ENCODE assay signal across 8 cellular contexts in the genomic region with DNA sequence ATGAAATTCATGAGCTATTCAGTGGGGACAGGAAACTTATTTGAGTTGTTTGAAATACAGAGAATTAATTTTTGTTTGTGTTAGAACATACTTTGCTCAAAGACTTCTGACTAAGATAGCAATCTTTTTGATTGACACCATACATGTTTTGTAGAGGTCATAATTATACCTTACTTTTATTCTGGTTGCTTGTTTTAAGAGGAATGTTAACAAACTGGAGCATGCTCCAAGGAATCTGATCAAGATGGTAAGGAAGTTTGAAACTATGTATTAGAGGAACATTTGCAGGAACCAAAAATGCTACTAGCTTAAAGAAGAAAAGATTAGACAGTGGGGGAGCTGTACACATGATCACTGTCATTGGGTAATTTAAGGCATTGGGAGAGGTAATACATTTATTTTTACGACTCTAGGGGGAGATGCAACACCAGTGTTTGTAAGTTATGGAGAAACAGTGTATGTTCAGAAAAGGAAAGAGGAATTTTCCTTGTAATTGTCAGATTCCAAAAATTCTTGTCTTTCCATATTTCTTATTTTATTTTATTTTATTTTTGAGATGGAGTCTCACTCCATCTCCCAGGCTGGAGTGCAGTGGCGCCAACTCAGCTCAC. TPM values are rescaled to one million over a fixed set of nuclear protein-coding genes. Genes with fewer than 3 reads are reported as not detected.
DNase-seq lines count a peak whose midpoint lies in the region; ATAC-seq and TF ChIP-seq lines count a peak whose summit lies in the region.

No MANE protein-coding gene starts in this region.

- CTCF ChIA-PET in Caco-2 (lab: Charles Lee): interaction anchor here (0.7 to 1.3 kb wide), 3 partner anchors 164 to 286 kb away, joined by 3 to 4 read pairs (median 3); no protein-coding TSS in a partner anchor

- intact Hi-C loops in tibial artery (cut with DNase I; ENCODE audit: low total_unique reads): loop anchor here (10.0 kb wide), 1 partner anchor 285 kb away; no protein-coding TSS in a partner anchor
- intact Hi-C loops in Caco-2 (cut with micrococcal nuclease; ENCODE audit: unreplicated experiment): no loop called here

- peaks cover 12% of the 10 kb centered on the region for H3K36me3 Mint-ChIP-seq in Caco-2 (ENCODE audit: insufficient read depth, unreplicated experiment)

- peaks cover 24% of the 10 kb centered on the region for H3K4me1 Mint-ChIP-seq in Caco-2 (ENCODE audit: low read depth, unreplicated experiment)

- H3K27ac Mint-ChIP-seq in Caco-2 (ENCODE audit: unreplicated experiment): no peak overlapping the region

- H3K4me1 ChIP-seq in RWPE2 (ENCODE audit: insufficient read depth, poor library complexity, severe bottlenecking) (peaks cover 35% of the 10 kb centered on the region), tibial artery (peaks cover 0 to 74% (median 15%) of the 10 kb centered on the region in 4 donors), Caco-2 (peaks cover 5% of the 10 kb centered on the region)

- POLR2A ChIA-PET in Caco-2 (lab: Charles Lee): interaction anchor here (0.6 kb wide), 1 partner anchor 136 kb away, joined by 4 read pairs; no protein-coding TSS in a partner anchor

- H3K4me3 ChIP-seq in RWPE2 (ENCODE audit: severe bottlenecking) (no peak overlapping the region), tibial artery (no peak overlapping the region), Caco-2 (ENCODE audit: low read depth, low read length) (no peak overlapping the region)

- DNase-seq in SIG-M5 treated with dmso at 0.1 percent for 504 hours (lab: John Stamatoyannopoulos, UW; ENCODE audit: unreplicated experiment): peak; percentile 73
- DNase-seq in SIG-M5 (lab: John Stamatoyannopoulos, UW): no peak
- DNase-seq in RWPE2 (ENCODE audit: low spot score): no peak
- peak; percentile 41 for DNase-seq in globus pallidus (ENCODE audit: low spot score)
- no peak for DNase-seq in tibial artery
- no peak for DNase-seq in Caco-2
- no peak for DNase-seq in SHP77 (lab: John Stamatoyannopoulos, UW)

- TF ChIP-seq CTCF in RWPE2 (IDR thresholded peaks at IDR 0.05; ENCODE audit: poor library complexity, severe bottlenecking): peak; percentile 52
- no peak for TF ChIP-seq CTCF in tibial artery (IDR thresholded peaks at IDR 0.05)
- TF ChIP-seq CTCF in Caco-2 (IDR thresholded peaks at IDR 0.05; ENCODE audit: insufficient read depth in 1 of 2, low read depth in 1 of 2, low read length in 1 of 2, severe bottlenecking in 1 of 2, unreplicated experiment in 1 of 2): no peak

- no peaks in the 10 kb centered on the region for H3K9me3 Mint-ChIP-seq in Caco-2 (ENCODE audit: unreplicated experiment)

- no peaks in the 10 kb centered on the region for H3K27me3 ChIP-seq in RWPE2 (ENCODE audit: insufficient read depth, poor library complexity, severe bottlenecking)
- H3K27me3 ChIP-seq in tibial artery: no peaks in the 10 kb centered on the region
- no peaks in the 10 kb centered on the region for H3K27me3 ChIP-seq in Caco-2 (replicated peaks; ENCODE audit: control insufficient read depth, insufficient read depth, low read length)

- H3K36me3 ChIP-seq in RWPE2 (ENCODE audit: low read depth) (peaks cover 6% of the 10 kb centered on the region), tibial artery (no peaks in the 10 kb centered on the region), Caco-2 (ENCODE audit: control insufficient read depth, insufficient read depth, low read length) (no peaks in the 10 kb centered on the region)

- H3K4me3 Mint-ChIP-seq in Caco-2 (ENCODE audit: unreplicated experiment): no peak overlapping the region

- ATAC-seq in HG02588 (IDR thresholded peaks at IDR 0.05; ENCODE audit: unreplicated experiment): peak; percentile 28
- ATAC-seq in RWPE2 (ENCODE audit: low read depth): peak; percentile 78

- BruUV-seq in Caco-2 (replicated peaks; lab: Mats Ljungman, UMichigan): no TSS peak

- H3K27ac ChIP-seq in RWPE2 (ENCODE audit: poor library complexity, severe bottlenecking): no peak overlapping the region
- no peak overlapping the region for H3K27ac ChIP-seq in tibial artery

- H3K9me3 ChIP-seq in RWPE2 (ENCODE audit: severe bottlenecking) (no peaks in the 10 kb centered on the region), tibial artery (no peaks in the 10 kb centered on the region), Caco-2 (no peaks in the 10 kb centered on the region)

- H3K27me3 Mint-ChIP-seq in Caco-2 (ENCODE audit: insufficient read depth, unreplicated experiment): no peaks in the 10 kb centered on the region

RNA-seq across cellular contexts. Expression of a gene that starts 8.0 kb away (rescaled TPM):
- 73.1 and 73.2 TPM in 2 replicates for total RNA-seq in Caco-2 (2022)

Comparison
In these comparisons a context has a peak if more than half of its experiments do, and no peak if none do; other contexts are left out.
1. DNase-seq: peak in SIG-M5 treated with dmso at 0.1 percent for 504 hours (single experiment) and globus pallidus (single experiment); none in SIG-M5 (single experiment), RWPE2 (single experiment), tibial artery (0 of 2), Caco-2 (0 of 2) and SHP77 (0 of 2).